ENCODE assay signal across 12 cellular contexts in genomic region chr2:215751200-215751910, GRCh38.
DNase-seq lines count a peak whose midpoint lies in the region; ATAC-seq and TF ChIP-seq lines count a peak whose summit lies in the region.
"Had no signal": no experiment of that assay in that cellular context is flagged by ENCODE, and none has a peak within 500 bp of the region (broad histone marks: within the 10 kb centered on the region; RNA-seq: fewer than 3 reads in every experiment).

No MANE protein-coding gene starts in this region.

- no peak overlapping the region for H3K4me3 ChIP-seq in IMR-90 (ENCODE audit: insufficient read depth, low read depth, low read length)
- no peak overlapping the region for H3K4me3 ChIP-seq in naive thymus-derived CD4-positive, alpha-beta T cell (ENCODE audit: low read length)

- no peaks in the 10 kb centered on the region for H3K27me3 ChIP-seq in CD4-positive, alpha-beta T cell (ENCODE audit: control insufficient read depth, insufficient read depth, low read length)
- no peaks in the 10 kb centered on the region for H3K27me3 ChIP-seq in IMR-90 (ENCODE audit: control insufficient read depth, insufficient read depth, low read length)
- no peaks in the 10 kb centered on the region for H3K27me3 ChIP-seq in naive thymus-derived CD4-positive, alpha-beta T cell (ENCODE audit: control insufficient read depth in 2 of 2, insufficient read depth in 2 of 2, low read length in 2 of 2)

- no peaks in the 10 kb centered on the region for H3K36me3 ChIP-seq in IMR-90 (ENCODE audit: control insufficient read depth, insufficient read depth, low read length)
- H3K36me3 ChIP-seq in naive thymus-derived CD4-positive, alpha-beta T cell (ENCODE audit: control insufficient read depth in 2 of 3, insufficient read depth in 3 of 3, low read length in 3 of 3) = no peaks in the 10 kb centered on the region

- dilution Hi-C loops in IMR-90 (cut with HindIII; ENCODE audit: low sequenced_read_pairs, unreplicated experiment) = no loop called here

- in situ Hi-C loops in IMR-90 (cut with MboI; ENCODE audit: low sequenced_read_pairs) = no loop called here

- H2BK5ac ChIP-seq in IMR-90 (ENCODE audit: low read depth, low read length, poor library complexity, severe bottlenecking) = peak overlapping the region; percentile 90

- peak overlapping the region; percentile 59 for H2AK9ac ChIP-seq in IMR-90 (replicated peaks; ENCODE audit: low read depth, low read length, poor library complexity)

- no CpG with 5 or more reads among the region's 3 CpGs for WGBS in IMR-90 (ENCODE audit: extremely low coverage in 2 of 2, insufficient read length in 1 of 2), 2 experiments

- H2BK20ac ChIP-seq in IMR-90 (ENCODE audit: low read depth, low read length) = peak overlapping the region; percentile 94

- peak overlapping the region; percentile 81 for H2AK5ac ChIP-seq in IMR-90 (ENCODE audit: low read depth, low read length)

- POLR2A ChIA-PET in CD4-positive, alpha-beta T cell (lab: Charles Lee) = interaction anchor here (1.2 to 1.4 kb wide), 2 partner anchors 11 to 70 kb away, joined by 3 to 4 read pairs; no protein-coding TSS in a partner anchor
- POLR2A ChIA-PET in IMR-90 (lab: Charles Lee; ENCODE audit: unreplicated experiment) = interaction anchor here (0.6 kb wide), 1 partner anchor 325 kb away, joined by 13 read pairs; no protein-coding TSS in a partner anchor
- POLR2A ChIA-PET in naive thymus-derived CD4-positive, alpha-beta T cell (lab: Charles Lee) = interaction anchor here (0.9 kb wide), 1 partner anchor 9 kb away, joined by 4 read pairs; no protein-coding TSS in a partner anchor

- H3K23ac ChIP-seq in IMR-90 (ENCODE audit: low read depth, low read length) = peak overlapping the region; percentile 68; the same call in 1 of the 2 replicates

- no peaks in the 10 kb centered on the region for H3K36me3 Mint-ChIP-seq in CD4-positive, alpha-beta T cell (ENCODE audit: low read depth)
- peaks cover 2% of the 10 kb centered on the region for H3K36me3 Mint-ChIP-seq in chondrocyte (ENCODE audit: low read depth)
- H3K36me3 Mint-ChIP-seq in naive thymus-derived CD4-positive, alpha-beta T cell = no peaks in the 10 kb centered on the region
- H3K36me3 Mint-ChIP-seq: natural killer cell had no signal

- ATAC-seq in CD4-positive, alpha-beta T cell (ENCODE audit: poor library complexity) = no peak
- ATAC-seq in IMR-90 (ENCODE audit: low read depth) = peak; percentile 77
- ATAC-seq in naive thymus-derived CD4-positive, alpha-beta T cell = no peak

- no peaks in the 10 kb centered on the region for H3K9me3 Mint-ChIP-seq in CD4-positive, alpha-beta T cell
- H3K9me3 Mint-ChIP-seq in chondrocyte (ENCODE audit: low read depth) = peaks cover 2% of the 10 kb centered on the region
- peaks cover 0 to 3% (median 0%) of the 10 kb centered on the region in 11 donors for H3K9me3 Mint-ChIP-seq in naive thymus-derived CD4-positive, alpha-beta T cell
- H3K9me3 Mint-ChIP-seq: natural killer cell had no signal

- H3K9me1 ChIP-seq in IMR-90 (ENCODE audit: insufficient read depth, low read length) = peaks cover 23% of the 10 kb centered on the region

- peak overlapping the region; percentile 83 for H3K4ac ChIP-seq in IMR-90 (ENCODE audit: low read depth, low read length)

- H3K4me3 Mint-ChIP-seq in CD4-positive, alpha-beta T cell = peak overlapping the region; percentile 17
- H3K4me3 Mint-ChIP-seq in chondrocyte (ENCODE audit: unreplicated experiment) = no peak overlapping the region
- H3K4me3 Mint-ChIP-seq in naive thymus-derived CD4-positive, alpha-beta T cell = peak overlapping the region in 6 of 10 donors; percentile 8 to 68 (median 58)
- H3K4me3 Mint-ChIP-seq: natural killer cell had no signal

- no peak for TF ChIP-seq CTCF in CD4-positive, alpha-beta T cell (IDR thresholded peaks at IDR 0.05)
- no peak for TF ChIP-seq CTCF in IMR-90 (conservative IDR thresholded peaks at IDR 0.05; ENCODE audit: low read depth, low read length)
- no peak for TF ChIP-seq CTCF in chondrocyte (IDR thresholded peaks at IDR 0.05)

- H3K27ac ChIP-seq in CD4-positive, alpha-beta T cell (ENCODE audit: low read depth, low read length) = no peak overlapping the region
- peak overlapping the region; percentile 5; the same call in 1 of the 2 replicates for H3K27ac ChIP-seq in IMR-90 (ENCODE audit: insufficient read depth, low read length)
- H3K27ac ChIP-seq in naive thymus-derived CD4-positive, alpha-beta T cell (ENCODE audit: low read depth, low read length) = no peak overlapping the region

- peak overlapping the region; percentile 89 for H3K14ac ChIP-seq in IMR-90 (replicated peaks; ENCODE audit: low read depth, low read length)

- peaks cover 20% of the 10 kb centered on the region for H3K27me3 Mint-ChIP-seq in CD4-positive, alpha-beta T cell
- no peaks in the 10 kb centered on the region for H3K27me3 Mint-ChIP-seq in chondrocyte (ENCODE audit: low read depth)
- peaks cover 0 to 33% (median 13%) of the 10 kb centered on the region in 5 donors for H3K27me3 Mint-ChIP-seq in naive thymus-derived CD4-positive, alpha-beta T cell

- H3K56ac ChIP-seq in IMR-90 (ENCODE audit: extremely low read depth, insufficient read depth, low read length) = peak overlapping the region; percentile 37; the same call in 1 of the 2 replicates

- H3K79me1 ChIP-seq in IMR-90 (ENCODE audit: low read depth in 1 of 2, low read length in 2 of 2) = no peaks in the 10 kb centered on the region

- H3K4me1 Mint-ChIP-seq in CD4-positive, alpha-beta T cell (ENCODE audit: low read depth) = peaks cover 25% of the 10 kb centered on the region
- peaks cover 62% of the 10 kb centered on the region for H3K4me1 Mint-ChIP-seq in chondrocyte (ENCODE audit: low read depth)
- peaks cover 13 to 35% (median 32%) of the 10 kb centered on the region in 7 donors for H3K4me1 Mint-ChIP-seq in naive thymus-derived CD4-positive, alpha-beta T cell

- DNase-seq in CD4-positive, alpha-beta T cell = no peak
- peak; percentile 93 for DNase-seq in IMR-90
- no peak for DNase-seq in chondrocyte (ENCODE audit: low spot score)
- DNase-seq in naive thymus-derived CD4-positive, alpha-beta T cell = no peak
- no peak for DNase-seq in activated effector memory CD4-positive, alpha-beta T cell treated with Interleukin-2 at 50 U/mL for 16 hours
- DNase-seq in NOMO-1 (lab: John Stamatoyannopoulos, UW; ENCODE audit: unreplicated experiment in 2 of 2) = no peak
- no peak for DNase-seq in HK-2 (ENCODE audit: unreplicated experiment)
- DNase-seq in T-helper 9 cell = no peak
- DNase-seq: activated CD4-positive, CD25-positive, alpha-beta regulatory T cell treated with anti-CD3 and anti-CD28 coated beads, Interleukin-2, amount 50 U/mL, for 72 hours; natural killer cell; NCI-H524 treated with DMSO at 0.1 percent for 48 hours; SIG-M5 had no signal

- H2AFZ ChIP-seq in IMR-90 (replicated peaks; ENCODE audit: low read length, poor library complexity) = no peak overlapping the region

- peaks cover 13% of the 10 kb centered on the region for H3K4me1 ChIP-seq in IMR-90 (ENCODE audit: control insufficient read depth, insufficient read depth, low read length)
- H3K4me1 ChIP-seq in naive thymus-derived CD4-positive, alpha-beta T cell (ENCODE audit: control insufficient read depth in 2 of 2, insufficient read depth in 2 of 2, low read length in 2 of 2) = peaks cover 0 to 14% of the 10 kb centered on the region in 2 donors

- no peak overlapping the region; the same call in 1 of the 2 replicates for H4K5ac ChIP-seq in IMR-90 (ENCODE audit: low read depth, low read length)

- BruUV-seq in IMR-90 (replicated peaks; lab: Mats Ljungman, UMichigan) = no TSS peak

- peak overlapping the region; percentile 79; the same call in 2 of the 3 replicates for H2BK15ac ChIP-seq in IMR-90 (ENCODE audit: low read depth, low read length)

- H2BK120ac ChIP-seq in IMR-90 (ENCODE audit: low read depth, low read length) = peak overlapping the region; percentile 89

- intact Hi-C loops in CD4-positive, alpha-beta T cell (cut with DNase I, micrococcal nuclease) = no loop called here
- intact Hi-C loops in IMR-90 (cut with micrococcal nuclease) = no loop called here
- intact Hi-C loops in naive thymus-derived CD4-positive, alpha-beta T cell (cut with micrococcal nuclease) = loop anchor here in 1 of 2 donors (5.0 kb wide), 1 partner anchor 69 kb away; no protein-coding TSS in a partner anchor

- H4K20me1 ChIP-seq in IMR-90 (ENCODE audit: insufficient read depth, low read length) = no peaks in the 10 kb centered on the region

- TF ChIP-seq POLR2A in IMR-90 (IDR thresholded peaks at IDR 0.05; ENCODE audit: low read depth, low read length) = no peak

- peak overlapping the region; percentile 18; the same call in 1 of the 2 replicates for H3K4me2 ChIP-seq in IMR-90 (ENCODE audit: low read depth, low read length)

- H4K8ac ChIP-seq in IMR-90 (ENCODE audit: low read depth in 2 of 2, low read length in 2 of 2) = peak overlapping the region in 1 of 2 experiments; percentile 75; a peak in 1 of 4 replicates

- CTCF ChIA-PET in CD4-positive, alpha-beta T cell (lab: Charles Lee) = no interaction called here
- CTCF ChIA-PET in IMR-90 (lab: Yijun Ruan, JAX) = interaction anchor here (1.0 to 1.1 kb wide), 2 partner anchors 11 to 91 kb away, joined by 3 read pairs; no protein-coding TSS in a partner anchor
- CTCF ChIA-PET in naive thymus-derived CD4-positive, alpha-beta T cell (lab: Charles Lee) = no interaction called here

- H3K18ac ChIP-seq in IMR-90 (ENCODE audit: low read depth, low read length) = peak overlapping the region; percentile 92; the same call in 1 of the 2 replicates

- no peaks in the 10 kb centered on the region for H3K9me3 ChIP-seq in CD4-positive, alpha-beta T cell (ENCODE audit: control insufficient read depth, low read length)
- H3K9me3 ChIP-seq in IMR-90 (ENCODE audit: control insufficient read depth, insufficient read depth, low read length) = no peaks in the 10 kb centered on the region
- H3K9me3 ChIP-seq in naive thymus-derived CD4-positive, alpha-beta T cell (ENCODE audit: control insufficient read depth in 2 of 3, low read length in 3 of 3) = no peaks in the 10 kb centered on the region

- no peak overlapping the region for H4K91ac ChIP-seq in IMR-90 (ENCODE audit: insufficient read depth, low read depth, low read length)

- no peak overlapping the region for H3K27ac Mint-ChIP-seq in CD4-positive, alpha-beta T cell
- H3K27ac Mint-ChIP-seq in chondrocyte (ENCODE audit: unreplicated experiment) = peak overlapping the region; percentile 73
- peak overlapping the region in 1 of 9 donors; percentile 65 for H3K27ac Mint-ChIP-seq in naive thymus-derived CD4-positive, alpha-beta T cell
- H3K27ac Mint-ChIP-seq: natural killer cell had no signal

- no peak overlapping the region for H3K9ac ChIP-seq in IMR-90 (ENCODE audit: low read depth, low read length)

- TF ChIP-seq RAD21 in IMR-90 (IDR thresholded peaks at IDR 0.05; ENCODE audit: low read length) = peak; percentile 8; the same call in 1 of the 2 replicates

TF ChIP-seq in IMR-90, 13 proteins besides CTCF, POLR2A, EP300 and RAD21 (continues in another document):
- TF ChIP-seq NFE2L2 (IDR thresholded peaks at IDR 0.05; ENCODE audit: low read depth, low read length) = peak; percentile 5; the same call in 1 of the 2 replicates
- no peak for TF ChIP-seq CHD1 (IDR thresholded peaks at IDR 0.05; ENCODE audit: low read depth, low read length)
